Comparison of ENCODE assay signal across 19 cellular contexts in genomic region chr17:22278302-22279275, GRCh38.
DNase-seq lines count a peak whose midpoint lies in the region; ATAC-seq and TF ChIP-seq lines count a peak whose summit lies in the region.
"Had no signal": no experiment of that assay in that cellular context is flagged by ENCODE, and none has a peak within 500 bp of the region (broad histone marks: within the 10 kb centered on the region; RNA-seq: fewer than 3 reads in every experiment).

No MANE protein-coding gene starts in this region.

- no peak overlapping the region for H3K4me2 ChIP-seq in trophoblast cell (ENCODE audit: low read length)

- no peak for TF ChIP-seq EP300 in upper lobe of left lung (IDR thresholded peaks at IDR 0.05)

- H3K36me3 ChIP-seq in trophoblast cell (ENCODE audit: control insufficient read depth in 1 of 2, insufficient read depth in 2 of 2, low read length in 2 of 2) = no peaks in the 10 kb centered on the region
- no peaks in the 10 kb centered on the region for H3K36me3 ChIP-seq in upper lobe of left lung
- H3K36me3 ChIP-seq in WERI-Rb-1 = no peaks in the 10 kb centered on the region

- H3K27me3 ChIP-seq in trophoblast cell (ENCODE audit: insufficient read depth, low read length) (no peaks in the 10 kb centered on the region), upper lobe of left lung (no peaks in the 10 kb centered on the region), WERI-Rb-1 (ENCODE audit: insufficient read depth, low read depth, severe bottlenecking) (peaks cover 2% of the 10 kb centered on the region)

- H3K4me1 ChIP-seq in trophoblast cell (ENCODE audit: control insufficient read depth in 1 of 2, insufficient read depth in 2 of 2, low read length in 2 of 2) (no peaks in the 10 kb centered on the region), upper lobe of left lung (no peaks in the 10 kb centered on the region)
- H3K4me1 ChIP-seq: Caco-2 had no signal

- H3K14ac ChIP-seq in trophoblast cell (ENCODE audit: low read length) = no peak overlapping the region

- no peak overlapping the region for H2BK5ac ChIP-seq in trophoblast cell (ENCODE audit: low read depth, low read length, poor library complexity)

- H2AK5ac ChIP-seq in trophoblast cell (ENCODE audit: low read length) = no peak overlapping the region

- H2AFZ ChIP-seq in trophoblast cell (ENCODE audit: insufficient read depth, low read length, poor library complexity) = no peak overlapping the region
- H2AFZ ChIP-seq: GM23248 had no signal

- H3K18ac ChIP-seq in trophoblast cell (ENCODE audit: low read length) = no peak overlapping the region

- H3K27ac ChIP-seq in coronary artery = no peak overlapping the region
- H3K27ac ChIP-seq in trophoblast cell (ENCODE audit: low read depth, low read length) = no peak overlapping the region
- H3K27ac ChIP-seq in upper lobe of left lung = no peak overlapping the region
- H3K27ac ChIP-seq in WERI-Rb-1 = no peak overlapping the region
- H3K27ac ChIP-seq: GM23248 had no signal

- H4K91ac ChIP-seq in trophoblast cell (ENCODE audit: low read depth, low read length) = no peak overlapping the region

- H3K4ac ChIP-seq in trophoblast cell (ENCODE audit: low read depth, low read length) = no peak overlapping the region

- no peak overlapping the region for H3K23ac ChIP-seq in trophoblast cell (ENCODE audit: low read length)

- H3K27ac Mint-ChIP-seq in activated T-cell treated with anti-CD3 and anti-CD28 coated beads, Interleukin-2, amount 50 U/mL, for 24 hours = no peak overlapping the region
- H3K27ac Mint-ChIP-seq in activated T-cell treated with anti-CD3 and anti-CD28 coated beads, Interleukin-2, amount 50 U/mL, for 72 hours = no peak overlapping the region
- H3K27ac Mint-ChIP-seq: CD4-positive, alpha-beta T cell had no signal

- H4K12ac ChIP-seq in trophoblast cell (ENCODE audit: low read depth, low read length) = no peak overlapping the region

- no peak overlapping the region for H3K9ac ChIP-seq in trophoblast cell (ENCODE audit: low read length)
- H3K9ac ChIP-seq: GM23248 had no signal

- no peak overlapping the region for H4K8ac ChIP-seq in trophoblast cell (ENCODE audit: low read depth, low read length)

- no peak overlapping the region for H3K4me3 Mint-ChIP-seq in activated T-cell treated with anti-CD3 and anti-CD28 coated beads, Interleukin-2, amount 50 U/mL, for 24 hours
- no peak overlapping the region for H3K4me3 Mint-ChIP-seq in activated T-cell treated with anti-CD3 and anti-CD28 coated beads, Interleukin-2, amount 50 U/mL, for 72 hours
- H3K4me3 Mint-ChIP-seq: CD4-positive, alpha-beta T cell had no signal

- H2BK12ac ChIP-seq in trophoblast cell (ENCODE audit: low read length) = no peak overlapping the region

- H3K36me3 Mint-ChIP-seq in activated T-cell treated with anti-CD3 and anti-CD28 coated beads, Interleukin-2, amount 50 U/mL, for 24 hours (ENCODE audit: low read depth) = no peaks in the 10 kb centered on the region
- H3K36me3 Mint-ChIP-seq in activated T-cell treated with anti-CD3 and anti-CD28 coated beads, Interleukin-2, amount 50 U/mL, for 72 hours (ENCODE audit: insufficient read depth in 2 of 2) = peaks cover 0 to 7% of the 10 kb centered on the region in 2 donors

- H3K79me2 ChIP-seq in trophoblast cell (ENCODE audit: control insufficient read depth, insufficient read depth, low read length, poor library complexity) = no peaks in the 10 kb centered on the region

- H3K4me1 Mint-ChIP-seq in activated T-cell treated with anti-CD3 and anti-CD28 coated beads, Interleukin-2, amount 50 U/mL, for 24 hours (ENCODE audit: low read depth) = no peaks in the 10 kb centered on the region
- no peaks in the 10 kb centered on the region for H3K4me1 Mint-ChIP-seq in activated T-cell treated with anti-CD3 and anti-CD28 coated beads, Interleukin-2, amount 50 U/mL, for 72 hours (ENCODE audit: low read depth)

- H3K27me3 Mint-ChIP-seq in activated T-cell treated with anti-CD3 and anti-CD28 coated beads, Interleukin-2, amount 50 U/mL, for 24 hours = no peaks in the 10 kb centered on the region
- H3K27me3 Mint-ChIP-seq in activated T-cell treated with anti-CD3 and anti-CD28 coated beads, Interleukin-2, amount 50 U/mL, for 72 hours (ENCODE audit: low read depth) = no peaks in the 10 kb centered on the region
- H3K27me3 Mint-ChIP-seq: CD4-positive, alpha-beta T cell had no signal

- DNase-seq in activated T-cell treated with anti-CD3 and anti-CD28 coated beads, Interleukin-2, amount 50 U/mL, for 24 hours = peak; percentile 14
- no peak for DNase-seq in activated T-cell treated with anti-CD3 and anti-CD28 coated beads, Interleukin-2, amount 50 U/mL, for 72 hours
- peak; percentile 64 for DNase-seq in coronary artery (ENCODE audit: low spot score)
- DNase-seq in trophoblast cell = no peak
- DNase-seq in upper lobe of left lung = peak in 1 of 2 donors; percentile 52
- DNase-seq in NCI-H774 (lab: John Stamatoyannopoulos, UW) = no peak
- DNase-seq in WERI-Rb-1 = no peak
- DNase-seq: DMS153, GDM1, GM23248, MV-4-11, NCI-H1694 treated with DMSO at 0.1 percent for 48 hours, NCI-H510A, NCI-H82, SHP77 treated with DMSO at 0.1 percent for 48 hours had no signal

- no CpG with 5 or more reads among the region's 35 CpGs for WGBS in trophoblast cell (ENCODE audit: extremely low coverage, insufficient coverage, insufficient read length)
- WGBS in upper lobe of left lung, 2 donors = 88 to 91% methylated on average over 16 to 29 of the region's 35 CpGs

- TF ChIP-seq POLR2A in upper lobe of left lung (IDR thresholded peaks at IDR 0.05) = no peak

- H3K79me1 ChIP-seq in trophoblast cell (ENCODE audit: low read length) = no peaks in the 10 kb centered on the region

- H3K4me3 ChIP-seq in coronary artery (no peak overlapping the region), trophoblast cell (ENCODE audit: low read depth, low read length) (peak overlapping the region; percentile 23), upper lobe of left lung (no peak overlapping the region), WERI-Rb-1 (ENCODE audit: low read depth, low read length) (no peak overlapping the region)
- H3K4me3 ChIP-seq: GM23248 had no signal

- H3K9me3 ChIP-seq in trophoblast cell (ENCODE audit: insufficient read depth, low read depth, low read length) = peaks cover 25% of the 10 kb centered on the region
- H3K9me3 ChIP-seq in upper lobe of left lung = peaks cover 0 to 13% (median 3%) of the 10 kb centered on the region in 4 donors
- no peaks in the 10 kb centered on the region for H3K9me3 ChIP-seq in WERI-Rb-1 (ENCODE audit: severe bottlenecking)
- H3K9me3 ChIP-seq: Caco-2 had no signal

- no peak for TF ChIP-seq CTCF in coronary artery (IDR thresholded peaks at IDR 0.05)
- TF ChIP-seq CTCF in upper lobe of left lung (IDR thresholded peaks at IDR 0.05) = no peak
- no peak for TF ChIP-seq CTCF in WERI-Rb-1 (IDR thresholded peaks at IDR 0.05; ENCODE audit: low read depth, low read length)

- ATAC-seq in activated T-cell treated with anti-CD3 and anti-CD28 coated beads, Interleukin-2, amount 50 U/mL, for 72 hours (replicated peaks in 1 of 2) = no peak
- ATAC-seq in upper lobe of left lung (ENCODE audit: low FRiP score in 2 of 2) (peak; percentile 13 to 23), GM21786 (IDR thresholded peaks at IDR 0.05; ENCODE audit: unreplicated experiment) (no peak)
- ATAC-seq: HCT116 had no signal

- H3K9me3 Mint-ChIP-seq in activated T-cell treated with anti-CD3 and anti-CD28 coated beads, Interleukin-2, amount 50 U/mL, for 24 hours = peaks cover 17% of the 10 kb centered on the region
- H3K9me3 Mint-ChIP-seq in activated T-cell treated with anti-CD3 and anti-CD28 coated beads, Interleukin-2, amount 50 U/mL, for 72 hours = peaks cover 2 to 15% of the 10 kb centered on the region in 2 donors

- H2BK120ac ChIP-seq in trophoblast cell (ENCODE audit: insufficient read depth, low read length, poor library complexity) = no peak overlapping the region

Comparison
In these comparisons a context has a peak if more than half of its experiments do, and no peak if none do; other contexts are left out.
1. DNase-seq: peak in activated T-cell treated with anti-CD3 and anti-CD28 coated beads, Interleukin-2, amount 50 U/mL, for 24 hours (single experiment) and coronary artery (single experiment); none in activated T-cell treated with anti-CD3 and anti-CD28 coated beads, Interleukin-2, amount 50 U/mL, for 72 hours (0 of 2), trophoblast cell (0 of 2), NCI-H774 (single experiment) and WERI-Rb-1 (single experiment).
2. ATAC-seq: peak in upper lobe of left lung (2 of 2); none in activated T-cell treated with anti-CD3 and anti-CD28 coated beads, Interleukin-2, amount 50 U/mL, for 72 hours (0 of 2) and GM21786 (single experiment).